8 cellular contexts compared by ENCODE assay signal in the genomic region with DNA sequence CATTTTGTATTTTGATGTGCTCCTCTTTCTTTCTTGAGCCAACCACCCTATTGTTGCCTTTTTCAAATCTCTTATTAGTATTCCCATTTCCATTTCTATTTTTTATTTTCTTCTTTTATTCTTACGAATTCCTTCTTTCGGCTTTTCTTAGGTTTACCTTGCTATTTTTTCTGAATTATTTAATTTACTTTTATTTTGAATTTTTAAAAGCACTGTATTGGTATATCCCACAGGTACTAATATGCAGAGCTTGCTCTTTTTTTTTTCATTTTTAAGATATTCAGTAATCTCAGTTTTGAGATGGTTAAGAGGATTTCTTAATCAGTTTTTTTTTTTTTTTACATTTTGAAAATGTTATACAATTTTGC. TPM values are rescaled to one million over a fixed set of nuclear protein-coding genes. Genes with fewer than 3 reads are reported as not detected.
A peak's percentile ranks its signal among the peaks of the same experiment; 100 is the strongest.
DNase-seq lines count a peak whose midpoint lies in the region; ATAC-seq, FAIRE-seq and TF ChIP-seq lines count a peak whose summit lies in the region.

No MANE protein-coding gene starts in this region.

- H3K27ac ChIP-seq in K562 (ENCODE audit: extremely low read depth, low read depth, low read length), result peak overlapping the region; percentile 88; the same call in 2 of the 3 replicates
- H3K27ac ChIP-seq in lower lobe of right lung, result peak overlapping the region; percentile 75
- H3K27ac ChIP-seq in RWPE1, result no peak overlapping the region

- H3K4me2 ChIP-seq in K562 (ENCODE audit: insufficient read depth, low read length), result peak overlapping the region; percentile 96; the same call in 1 of the 2 replicates

- H3K36me3 ChIP-seq in K562 (ENCODE audit: control insufficient read depth, insufficient read depth, low read length), result peaks cover 4% of the 10 kb centered on the region; the same call in 1 of the 3 replicates
- H3K36me3 ChIP-seq in lower lobe of right lung, result no peaks in the 10 kb centered on the region

- H3K9me3 Mint-ChIP-seq in activated naive CD4-positive, alpha-beta T cell treated with anti-CD3 and anti-CD28 coated beads, Interleukin-2, amount 10 ng/mL, durations not matched to agents 7 days and 5 days, result peaks cover 10% of the 10 kb centered on the region
- peaks cover 8% of the 10 kb centered on the region for H3K9me3 Mint-ChIP-seq in type B pancreatic cell

- H3K79me2 ChIP-seq in K562 (ENCODE audit: control insufficient read depth, insufficient read depth, low read length), result peaks cover 31% of the 10 kb centered on the region

- H3K9ac ChIP-seq in K562 (ENCODE audit: insufficient read depth in 1 of 2, low read depth in 2 of 2, low read length in 2 of 2), result peak overlapping the region in 1 of 2 experiments; percentile 79; a peak in 2 of 4 replicates

- no peaks in the 10 kb centered on the region for H3K9me1 ChIP-seq in K562 (ENCODE audit: control insufficient read depth, insufficient read depth, low read length)

- peaks cover 26% of the 10 kb centered on the region for H3K4me1 Mint-ChIP-seq in activated naive CD4-positive, alpha-beta T cell treated with anti-CD3 and anti-CD28 coated beads, Interleukin-2, amount 10 ng/mL, durations not matched to agents 7 days and 5 days
- peaks cover 18% of the 10 kb centered on the region for H3K4me1 Mint-ChIP-seq in type B pancreatic cell (ENCODE audit: unreplicated experiment)

- no peak for ATAC-seq in K562
- no peak for ATAC-seq in lower lobe of right lung

- H3K9me3 ChIP-seq in K562 (replicated peaks; ENCODE audit: control insufficient read depth, insufficient read depth, low read depth, low read length), result peaks cover 16% of the 10 kb centered on the region
- H3K9me3 ChIP-seq in lower lobe of right lung, result peaks cover 11% of the 10 kb centered on the region

- H3K4me1 ChIP-seq in K562 (replicated peaks in 1 of 2; ENCODE audit: control insufficient read depth in 2 of 2, insufficient read depth in 2 of 2, low read length in 2 of 2), result peaks cover 0 to 7% of the 10 kb centered on the region in 2 experiments; a peak in 2 of 5 replicates
- peaks cover 17% of the 10 kb centered on the region for H3K4me1 ChIP-seq in lower lobe of right lung

- no peak for TF ChIP-seq CTCF in K562 (IDR thresholded peaks at IDR 0.05 in 2 of 3, conservative IDR thresholded peaks at IDR 0.05 in 1 of 3; ENCODE audit: insufficient read depth in 2 of 3, low read depth in 1 of 3, low read length in 3 of 3)
- TF ChIP-seq CTCF in lower lobe of right lung (IDR thresholded peaks at IDR 0.05), result no peak
- no peak for TF ChIP-seq CTCF in type B pancreatic cell (conservative IDR thresholded peaks at IDR 0.05)
- TF ChIP-seq CTCF in RWPE1 (conservative IDR thresholded peaks at IDR 0.05; ENCODE audit: low read depth), result no peak

- H3K27me3 ChIP-seq in K562 (ENCODE audit: control insufficient read depth in 2 of 2, insufficient read depth in 2 of 2, low read length in 2 of 2) (no peaks in the 10 kb centered on the region), lower lobe of right lung (ENCODE audit: low read depth) (no peaks in the 10 kb centered on the region)

- H4K20me1 ChIP-seq in K562 (replicated peaks; ENCODE audit: control insufficient read depth, insufficient read depth, low read length), result no peaks in the 10 kb centered on the region

- TSS peak; percentile 57 for BruUV-seq in K562 (replicated peaks; lab: Mats Ljungman, UMichigan)

- no peak for FAIRE-seq in K562 (lab: Jason Lieb, UNC)

- intact Hi-C loops in K562 (cut with micrococcal nuclease), result loop anchor here (5.0 kb wide), 2 partner anchors 35 to 55 kb away; no protein-coding TSS in a partner anchor
- intact Hi-C loops in lower lobe of right lung (cut with DNase I), result no loop called here

- in situ Hi-C loops in K562 (cut with MboI), result no loop called here

- TF ChIP-seq EP300 in K562 (IDR thresholded peaks at IDR 0.05; ENCODE audit: low read length), result no peak

- peak overlapping the region; percentile 98 for H2AFZ ChIP-seq in K562 (ENCODE audit: low read depth, low read length)

- WGBS in K562 (ENCODE audit: insufficient coverage, low coverage, missing lambda C conversion rate), result 89% methylated on average over 2 of the region's 2 CpGs

- CTCF ChIA-PET in activated naive CD4-positive, alpha-beta T cell treated with anti-CD3 and anti-CD28 coated beads, Interleukin-2, amount 10 ng/mL, durations not matched to agents 7 days and 5 days (lab: Charles Lee), result no interaction called here
- CTCF ChIA-PET in K562 (lab: Yijun Ruan, JAX; ENCODE audit: low intra/inter-chr PET ratio), result interaction anchor here (1.2 kb wide), 1 partner anchor 318 kb away, joined by 4 read pairs; no protein-coding TSS in a partner anchor
- CTCF ChIA-PET in RWPE1 (lab: Yijun Ruan, JAX), result interaction anchor here (0.7 kb wide), 2 partner anchors 324 to 330 kb away, joined by 3 read pairs; no protein-coding TSS in a partner anchor

- H3K4me3 Mint-ChIP-seq in activated naive CD4-positive, alpha-beta T cell treated with anti-CD3 and anti-CD28 coated beads, Interleukin-2, amount 10 ng/mL, durations not matched to agents 7 days and 5 days, result peak overlapping the region; percentile 89
- H3K4me3 Mint-ChIP-seq in type B pancreatic cell, result peak overlapping the region; percentile 98

- TF ChIP-seq RAD21 in K562 (CRISPR knock-in tag; conservative IDR thresholded peaks at IDR 0.05 in 1 of 2, IDR thresholded peaks at IDR 0.05 in 1 of 2), result no peak

- H3K27me3 Mint-ChIP-seq in activated naive CD4-positive, alpha-beta T cell treated with anti-CD3 and anti-CD28 coated beads, Interleukin-2, amount 10 ng/mL, durations not matched to agents 7 days and 5 days, result peaks cover 18% of the 10 kb centered on the region
- H3K27me3 Mint-ChIP-seq in type B pancreatic cell, result peaks cover 17% of the 10 kb centered on the region

- TF ChIP-seq POLR2A in K562 (conservative IDR thresholded peaks at IDR 0.05), result no peak

- peak overlapping the region; percentile 76 for H3K4me3 ChIP-seq in K562
- peak overlapping the region; percentile 76 for H3K4me3 ChIP-seq in lower lobe of right lung

- H3K36me3 Mint-ChIP-seq in activated naive CD4-positive, alpha-beta T cell treated with anti-CD3 and anti-CD28 coated beads, Interleukin-2, amount 10 ng/mL, durations not matched to agents 7 days and 5 days, result peaks cover 4% of the 10 kb centered on the region
- H3K36me3 Mint-ChIP-seq in type B pancreatic cell, result no peaks in the 10 kb centered on the region

- POLR2A ChIA-PET in K562 (lab: Yijun Ruan, JAX), result interaction anchor here (0.8 to 3.6 kb wide), 2 partner anchors 9 to 610 kb away, joined by 3 to 19 read pairs; no protein-coding TSS in a partner anchor
- POLR2A ChIA-PET in RWPE1 (lab: Yijun Ruan, JAX; ENCODE audit: low non-redundant PET), result no interaction called here

- H3K27ac Mint-ChIP-seq in activated naive CD4-positive, alpha-beta T cell treated with anti-CD3 and anti-CD28 coated beads, Interleukin-2, amount 10 ng/mL, durations not matched to agents 7 days and 5 days, result peak overlapping the region; percentile 81
- peak overlapping the region; percentile 80 for H3K27ac Mint-ChIP-seq in type B pancreatic cell

- DNase-seq in activated naive CD4-positive, alpha-beta T cell treated with anti-CD3 and anti-CD28 coated beads, Interleukin-2, amount 10 ng/mL, durations not matched to agents 7 days and 5 days, result no peak
- no peak for DNase-seq in activated naive CD4-positive, alpha-beta T cell treated with anti-CD3 and anti-CD28 coated beads, Interleukin-2, amount 50 U/mL, for 16 hours
- DNase-seq in K562 (ENCODE audit: extremely low read depth in 1 of 4, low spot score in 3 of 4) (no peak), lower lobe of right lung (no peak), type B pancreatic cell (ENCODE audit: extremely low spot score, unreplicated experiment) (no peak), glomerular visceral epithelial cell (ENCODE audit: extremely low spot score) (no peak), NCI-H345 (lab: John Stamatoyannopoulos, UW) (no peak), RWPE1 (ENCODE audit: low spot score) (no peak)

TF ChIP-seq in K562, 482 proteins besides CTCF, POLR2A, EP300 and RAD21 (continues in another document):
- TF ChIP-seq TCF7L2 (IDR thresholded peaks at IDR 0.05; ENCODE audit: low read depth, low read length) (no peak), CHD4 (IDR thresholded peaks at IDR 0.05; ENCODE audit: insufficient read depth, insufficient replicate concordance, low read depth, low read length, poor library complexity, severe bottlenecking) (no peak), SUPT5H (IDR thresholded peaks at IDR 0.05) (no peak), TEAD1 (CRISPR knock-in tag; IDR thresholded peaks at IDR 0.05) (no peak), MAFG (tag; conservative IDR thresholded peaks at IDR 0.05) (no peak; the same call in 1 of the 2 replicates), ZBTB17 (CRISPR knock-in tag; IDR thresholded peaks at IDR 0.05) (no peak), ZNF347 (CRISPR knock-in tag; IDR thresholded peaks at IDR 0.05; ENCODE audit: low read depth) (no peak), CSDE1 (IDR thresholded peaks at IDR 0.05) (0 out of 4 replicates have a peak, but pooled peaks of 1 of the 2 experiments have one; percentile 27), HLTF (IDR thresholded peaks at IDR 0.05) (0 out of 2 replicates have a peak, but pooled peaks have one; percentile 12)

RNA-seq across cellular contexts. Expression of a gene that starts 18.4 kb away (rescaled TPM):
- 13.3 and 24.4 TPM in 2 replicates for total RNA-seq in K562 (2011; cell fraction: chromatin; rRNA removed; ENCODE audit: low replicate concordance)
- total RNA-seq in K562 (2011; cell fraction: nucleolus; rRNA removed), result 6.2 and 7.6 TPM in 2 replicates
- total RNA-seq in K562 (2011; cell fraction: nucleoplasm; rRNA removed), result 10.5 and 17.4 TPM in 2 replicates
- total RNA-seq in K562 (2014; rRNA removed) (3.0 and 3.3 TPM in 2 replicates), K562 (2014; rRNA removed; fragmentation: Illumina TruSeq; extraction: Trizol) (2.9 and 3.4 TPM in 2 replicates), K562 (2015; rRNA removed; fragmentation: Illumina TruSeq; extraction: Trizol) (3.0 TPM in 2 replicates), K562 (2021) (2.1 and 3.2 TPM in 2 replicates), lower lobe of right lung (0.62 TPM), type B pancreatic cell (ENCODE audit: low replicate concordance) (1.2 and 2.7 TPM in 2 replicates)
- polyA plus RNA-seq in K562 (2011; rRNA removed) (4.1 and 4.9 TPM in 2 replicates), K562 (2014; fragmentation: Illumina TruSeq; extraction: Trizol) (1.7 and 1.9 TPM in 2 replicates), K562 (2014; fragmentation: Nextera tagmentation; extraction: Ambion mirVana) (under 1 TPM; 0.56 to 0.96 TPM), K562 (2014; rRNA removed) (3.9 and 4.2 TPM in 2 replicates)
- polyA plus RNA-seq in K562 (2011; cell fraction: cytosol; rRNA removed), result 0.98 and 1.7 TPM in 2 replicates
- 10.3 and 11.7 TPM in 2 replicates for polyA plus RNA-seq in K562 (2011; cell fraction: nucleus; rRNA removed)
- polyA plus RNA-seq in K562 (2012), result 1.8 and 5.4 TPM in 2 replicates
- 5.9 and 7.3 TPM in 2 replicates for polyA minus RNA-seq in K562 (2011; rRNA and poly(A)+ RNA removed)
- polyA minus RNA-seq in K562 (2011; cell fraction: cytosol; rRNA and poly(A)+ RNA removed), result 3.1 and 5.7 TPM in 2 replicates
- polyA minus RNA-seq in K562 (2011; cell fraction: nucleus; rRNA and poly(A)+ RNA removed), result 6.2 and 8.6 TPM in 2 replicates
